ENCODE assay signal across 22 cellular contexts in the genomic region with DNA sequence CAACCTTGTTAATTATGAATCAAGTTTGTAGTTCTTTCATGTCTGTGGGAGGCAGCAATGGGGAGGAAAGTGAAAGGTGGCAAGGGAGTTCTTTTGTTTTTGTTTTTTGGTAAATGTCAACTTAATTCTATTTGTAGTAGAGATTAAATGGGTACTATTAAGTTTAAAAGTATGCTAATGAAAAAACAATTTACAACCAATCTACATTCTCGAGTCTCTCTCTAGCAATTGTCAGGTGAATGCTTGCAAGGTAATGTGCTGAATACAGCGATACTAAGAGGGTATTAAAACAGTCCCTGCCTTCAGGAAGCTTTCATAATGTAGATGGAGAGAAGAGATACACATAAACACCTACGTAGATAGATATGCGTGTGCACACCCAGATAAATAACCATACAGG. TPM values are rescaled to one million over a fixed set of nuclear protein-coding genes. Genes with fewer than 3 reads are reported as not detected.
A peak's percentile ranks its signal among the peaks of the same experiment; 100 is the strongest.
DNase-seq lines count a peak whose midpoint lies in the region; ATAC-seq and TF ChIP-seq lines count a peak whose summit lies in the region.
"Had no signal": no experiment of that assay in that cellular context is flagged by ENCODE, and none has a peak within 500 bp of the region (broad histone marks: within the 10 kb centered on the region; RNA-seq: fewer than 3 reads in every experiment).

No MANE protein-coding gene starts in this region.

- no peak for ATAC-seq in heart left ventricle
- ATAC-seq in T-cell (replicated peaks in 1 of 4) = no peak
- ATAC-seq in HG03432 (IDR thresholded peaks at IDR 0.05; ENCODE audit: unreplicated experiment) = no peak
- ATAC-seq: stimulated activated naive CD8-positive, alpha-beta T cell treated with anti-CD3 and anti-CD28 coated beads, Interleukin-15, Interleukin-2, amounts not matched to agents 100 U/mL and 50 U/mL, for 24 hours had no signal

- intact Hi-C loops in heart left ventricle (cut with DNase I) (loop anchor here (5.0 to 10.0 kb wide), 6 partner anchors 131 to 419 kb away; no protein-coding TSS in a partner anchor), tibial artery (cut with DNase I; ENCODE audit: low total_unique reads) (loop anchor here (10.0 kb wide), 2 partner anchors 141 to 389 kb away; no protein-coding TSS in a partner anchor)

- H3K4me1 ChIP-seq in cardiac muscle cell (ENCODE audit: low read depth) (peaks cover 41% of the 10 kb centered on the region), heart left ventricle (peaks cover 0 to 35% (median 25%) of the 10 kb centered on the region in 12 donors), tibial artery (peaks cover 0 to 45% (median 22%) of the 10 kb centered on the region in 4 donors)

- H3K36me3 ChIP-seq in cardiac muscle cell (peaks cover 4% of the 10 kb centered on the region), heart left ventricle (peaks cover 0 to 6% (median 0%) of the 10 kb centered on the region in 9 donors), tibial artery (peaks cover 0 to 2% (median 0%) of the 10 kb centered on the region in 3 donors)

- peaks cover 6 to 41% of the 10 kb centered on the region in 2 donors for H3K27me3 Mint-ChIP-seq in T-cell
- peaks cover 6% of the 10 kb centered on the region for H3K27me3 Mint-ChIP-seq in mesothelial cell of epicardium (ENCODE audit: low read depth)

- H3K27ac Mint-ChIP-seq in T-cell (no peak overlapping the region), mesothelial cell of epicardium (peak overlapping the region; percentile 97)
- H3K27ac Mint-ChIP-seq: CD8-positive, alpha-beta memory T cell had no signal

- H3K36me3 Mint-ChIP-seq in T-cell (no peaks in the 10 kb centered on the region), mesothelial cell of epicardium (peaks cover 4% of the 10 kb centered on the region)
- H3K36me3 Mint-ChIP-seq: CD8-positive, alpha-beta memory T cell had no signal

- CTCF ChIA-PET in T-cell (lab: Charles Lee) = interaction anchor here in 1 of 2 donors (0.7 kb wide), 1 partner anchor 240 kb away, joined by 3 read pairs; a partner anchor contains a TSS

- POLR2A ChIA-PET in T-cell (lab: Charles Lee) = no interaction called here

- WGBS in heart left ventricle, 4 donors = 62 to 71% (median 69%) methylated on average over 4 of the region's 4 CpGs

- H3K4me1 Mint-ChIP-seq in T-cell = peaks cover 35 to 42% (median 41%) of the 10 kb centered on the region in 3 donors
- H3K4me1 Mint-ChIP-seq in mesothelial cell of epicardium = peaks cover 54% of the 10 kb centered on the region

- H3K27me3 ChIP-seq in cardiac muscle cell = no peaks in the 10 kb centered on the region
- H3K27me3 ChIP-seq in heart left ventricle = peaks cover 0 to 24% (median 0%) of the 10 kb centered on the region in 9 donors
- no peaks in the 10 kb centered on the region for H3K27me3 ChIP-seq in tibial artery

- TF ChIP-seq CTCF in cardiac muscle cell (IDR thresholded peaks at IDR 0.05; ENCODE audit: low read depth, low read length) (no peak), heart left ventricle (IDR thresholded peaks at IDR 0.05) (no peak), mesothelial cell of epicardium (IDR thresholded peaks at IDR 0.05; ENCODE audit: unreplicated experiment) (no peak), tibial artery (IDR thresholded peaks at IDR 0.05) (no peak)

- H3K4me3 Mint-ChIP-seq in T-cell (peak overlapping the region; percentile 10 to 89 (median 17)), mesothelial cell of epicardium (peak overlapping the region; percentile 89)

- no peaks in the 10 kb centered on the region for H3K9me3 ChIP-seq in cardiac muscle cell (ENCODE audit: low read depth)
- no peaks in the 10 kb centered on the region for H3K9me3 ChIP-seq in heart left ventricle
- H3K9me3 ChIP-seq in tibial artery = no peaks in the 10 kb centered on the region

- no peaks in the 10 kb centered on the region for H3K9me3 Mint-ChIP-seq in T-cell
- H3K9me3 Mint-ChIP-seq in mesothelial cell of epicardium = no peaks in the 10 kb centered on the region
- H3K9me3 Mint-ChIP-seq: CD8-positive, alpha-beta memory T cell had no signal

- DNase-seq in cardiac muscle cell (ENCODE audit: low read depth in 1 of 2, low spot score in 1 of 2) = no peak
- DNase-seq in heart left ventricle = no peak
- DNase-seq in T-cell = no peak
- no peak for DNase-seq in mesothelial cell of epicardium (ENCODE audit: low spot score in 2 of 2, unreplicated experiment in 2 of 2)
- no peak for DNase-seq in tibial artery
- DNase-seq in NCI-H128 (lab: John Stamatoyannopoulos, UW; ENCODE audit: unreplicated experiment) = no peak
- no peak for DNase-seq in SIG-M5 (lab: John Stamatoyannopoulos, UW)
- DNase-seq: amniotic stem cell; CD8-positive, alpha-beta memory T cell; central memory CD4-positive, alpha-beta T cell; DMS79 treated with DMSO at 0.1 percent for 48 hours; foreskin melanocyte; H7; Kasumi-1; NCI-H1048; NCI-H2029; NK-92 treated with Interleukin-12 subunit alpha and Interleukin-12 subunit beta, amount 100 ng/mL, for 24 hours; small intestine; stimulated activated CD4-positive, alpha-beta T cell treated with anti-CD3 and anti-CD28 coated beads, Interleukin-2, amount 100 ng/mL, for 48 hours; stimulated activated naive CD8-positive, alpha-beta T cell treated with anti-CD3 and anti-CD28 coated beads, Interleukin-15, Interleukin-2, amounts not matched to agents 100 U/mL and 50 U/mL, for 24 hours; trophoblast cell had no signal

- peak overlapping the region; percentile 98 for H3K27ac ChIP-seq in cardiac muscle cell
- H3K27ac ChIP-seq in heart left ventricle = peak overlapping the region in 1 of 12 donors; percentile 30
- peak overlapping the region; percentile 91 to 98 for H3K27ac ChIP-seq in tibial artery

- no peak for TF ChIP-seq POLR2A in heart left ventricle (IDR thresholded peaks at IDR 0.05)

- H3K4me3 ChIP-seq in cardiac muscle cell (no peak overlapping the region), heart left ventricle (no peak overlapping the region), tibial artery (no peak overlapping the region)

RNA-seq across cellular contexts. Expression of a gene that starts 1.6 kb away (rescaled TPM):
- 259 and 324 TPM in 2 replicates for total RNA-seq in cardiac muscle cell
- 197 and 291 TPM in 2 replicates for polyA plus RNA-seq in cardiac muscle cell
- 1 to 10 TPM; 1.3 to 7.2 (median 3.1) TPM for total RNA-seq in heart left ventricle
- 1 to 10 TPM in 1 of 2 donors, under 1 TPM in 1; 0.57 to 1.7 TPM for polyA plus RNA-seq in heart left ventricle
- 10 to 100 TPM in 3 of 5 donors, 1 to 10 TPM in 2; 5.6 to 35.9 (median 10.0) TPM for total RNA-seq in T-cell
- 57.8 to 61.7 TPM (median 59.2 TPM) in 3 replicates for total RNA-seq in mesothelial cell of epicardium
